ENCODE assay signal across 18 cellular contexts in genomic region chr10:99708428-99709010, GRCh38. TPM values are rescaled to one million over a fixed set of nuclear protein-coding genes. Genes with fewer than 3 reads are reported as not detected.
DNase-seq lines count a peak whose midpoint lies in the region; ATAC-seq and TF ChIP-seq lines count a peak whose summit lies in the region.
"Had no signal": no experiment of that assay in that cellular context is flagged by ENCODE, and none has a peak within 500 bp of the region (broad histone marks: within the 10 kb centered on the region; RNA-seq: fewer than 3 reads in every experiment).

No MANE protein-coding gene starts in this region.

- ATAC-seq in HG03159 (IDR thresholded peaks at IDR 0.05; ENCODE audit: unreplicated experiment) (no peak), GM21515 (IDR thresholded peaks at IDR 0.05; ENCODE audit: unreplicated experiment) (no peak)
- ATAC-seq: naive thymus-derived CD4-positive, alpha-beta T cell; stimulated activated naive CD8-positive, alpha-beta T cell treated with anti-CD3 and anti-CD28 coated beads, Interleukin-15, amount 100 ng/mL, for 72 hours had no signal

- H3K4me3 ChIP-seq in ACC112 (ENCODE audit: low read depth, low read length) (no peak overlapping the region), HL-60 (replicated peaks; ENCODE audit: insufficient read depth, low read length) (no peak overlapping the region), colonic mucosa (no peak overlapping the region), muscle layer of colon (ENCODE audit: low read depth in 1 of 2, low read length in 2 of 2) (no peak overlapping the region)
- H3K4me3 ChIP-seq: prostate gland had no signal

- intact Hi-C loops in colonic mucosa (cut with DNase I) = no loop called here

- H3K27ac ChIP-seq in ACC112 (ENCODE audit: low read depth, low read length) (peak overlapping the region; percentile 41; the same call in 1 of the 2 replicates), HL-60 (replicated peaks) (peak overlapping the region; percentile 14; the same call in 1 of the 2 replicates), colonic mucosa (peak overlapping the region; percentile 8), muscle layer of colon (ENCODE audit: low read depth, low read length) (peak overlapping the region; percentile 78)

- H3K9me3 ChIP-seq in colonic mucosa (no peaks in the 10 kb centered on the region), muscle layer of colon (ENCODE audit: low read length) (no peaks in the 10 kb centered on the region)
- H3K9me3 ChIP-seq: prostate gland had no signal

- DNase-seq in HL-60 (ENCODE audit: low read depth in 1 of 2, low spot score in 1 of 2) (no peak), colonic mucosa (no peak), NCI-H345 (lab: John Stamatoyannopoulos, UW) (no peak), DMS153 (lab: John Stamatoyannopoulos, UW) (no peak)
- DNase-seq: activated CD4-positive, alpha-beta T cell treated with anti-CD3 and anti-CD28 coated beads, Interleukin-2, amount 10 ng/mL, durations not matched to agents 24 days and 14 days; activated naive CD4-positive, alpha-beta T cell treated with anti-CD3 and anti-CD28 coated beads, Interleukin-2, amount 10 ng/mL, durations not matched to agents 7 days and 5 days; activated T-cell treated with anti-CD3 and anti-CD28 coated beads for 4 hours; foreskin fibroblast; H9; naive thymus-derived CD4-positive, alpha-beta T cell; NCI-H446 treated with DMSO at 0.1 percent for 48 hours; stimulated activated naive CD8-positive, alpha-beta T cell treated with anti-CD3 and anti-CD28 coated beads, Interleukin-15, amount 100 ng/mL, for 72 hours; T-helper 9 cell had no signal

- peaks cover 16% of the 10 kb centered on the region for H3K4me1 ChIP-seq in ACC112 (ENCODE audit: control insufficient read depth, insufficient read depth, low read length, unreplicated experiment)
- no peaks in the 10 kb centered on the region for H3K4me1 ChIP-seq in colonic mucosa
- peaks cover 29% of the 10 kb centered on the region for H3K4me1 ChIP-seq in muscle layer of colon (ENCODE audit: insufficient read depth, low read length)
- H3K4me1 ChIP-seq: prostate gland had no signal

- H3K79me2 ChIP-seq in ACC112 (ENCODE audit: control insufficient read depth, insufficient read depth, low read length, unreplicated experiment) = no peaks in the 10 kb centered on the region

- no peak for TF ChIP-seq CTCF in HL-60 (IDR thresholded peaks at IDR 0.05; ENCODE audit: insufficient read depth, low read length)
- no peak for TF ChIP-seq CTCF in colonic mucosa (IDR thresholded peaks at IDR 0.05)

- H3K27me3 ChIP-seq in ACC112 (ENCODE audit: insufficient read depth, low read length) (no peaks in the 10 kb centered on the region), HL-60 (ENCODE audit: insufficient read depth, poor library complexity, severe bottlenecking) (no peaks in the 10 kb centered on the region), colonic mucosa (no peaks in the 10 kb centered on the region), muscle layer of colon (ENCODE audit: control insufficient read depth in 1 of 2, insufficient read depth in 2 of 2, low read length in 2 of 2) (no peaks in the 10 kb centered on the region)

- H2AFZ ChIP-seq in ACC112 (ENCODE audit: low read length, unreplicated experiment) = no peak overlapping the region

- no peak overlapping the region for H3K9ac ChIP-seq in colonic mucosa (ENCODE audit: low read depth in 2 of 2, low read length in 2 of 2)
- H3K9ac ChIP-seq in muscle layer of colon (ENCODE audit: low read length) = no peak overlapping the region

- H3K36me3 ChIP-seq in ACC112 (ENCODE audit: insufficient read depth, low read length) (peaks cover 10% of the 10 kb centered on the region), colonic mucosa (peaks cover 10% of the 10 kb centered on the region), muscle layer of colon (ENCODE audit: insufficient read depth, low read length) (peaks cover 1% of the 10 kb centered on the region)
- H3K36me3 ChIP-seq: prostate gland had no signal

RNA-seq across cellular contexts. Expression of gene COX15, which starts 23.4 kb away (rescaled TPM):
- 10 to 100 TPM; 48.1 to 50.1 TPM for total RNA-seq in colonic mucosa

RNA-seq across cellular contexts. Expression of gene CUTC, which starts 23.5 kb away (rescaled TPM):
- 10 to 100 TPM; 11.2 to 15.6 TPM for total RNA-seq in colonic mucosa

RNA-seq across cellular contexts. Expression of gene ENTPD7, which starts 49.2 kb away (rescaled TPM):
- total RNA-seq in colonic mucosa = 10 to 100 TPM; 22.6 to 23.9 TPM

Comparison
In these comparisons a context has a peak if more than half of its experiments do, and no peak if none do; other contexts are left out.
1. H3K27ac ChIP-seq: peak in every context shown above with its lines; median percentile 78 in muscle layer of colon; 41 in ACC112; 14 in HL-60; 8 in colonic mucosa.